Comparison of ENCODE assay signal across 15 cellular contexts in genomic region chr2:68833162-68833561, GRCh38. TPM values are rescaled to one million over a fixed set of nuclear protein-coding genes. Genes with fewer than 3 reads are reported as not detected.
DNase-seq lines count a peak whose midpoint lies in the region; ATAC-seq and TF ChIP-seq lines count a peak whose summit lies in the region.
"Had no signal": no experiment of that assay in that cellular context is flagged by ENCODE, and none has a peak within 500 bp of the region (broad histone marks: within the 10 kb centered on the region; RNA-seq: fewer than 3 reads in every experiment).

No MANE protein-coding gene starts in this region.

- H3K36me3 ChIP-seq in DND-41 (ENCODE audit: insufficient read depth, low read length) (no peaks in the 10 kb centered on the region), OCI-LY1 (ENCODE audit: insufficient read depth, low read length) (no peaks in the 10 kb centered on the region), BE2C (no peaks in the 10 kb centered on the region)
- H3K36me3 ChIP-seq: MG63 had no signal

- TF ChIP-seq CTCF in DND-41 (IDR thresholded peaks at IDR 0.05; ENCODE audit: borderline replicate concordance, extremely low read depth, low read length, poor library complexity, severe bottlenecking) (no peak), OCI-LY1 (IDR thresholded peaks at IDR 0.05; ENCODE audit: low read length) (no peak), BE2C (IDR thresholded peaks at IDR 0.05; ENCODE audit: low read depth, low read length) (no peak)

- DNase-seq in DND-41 (no peak), germinal center (ENCODE audit: low spot score) (peak; percentile 32), BE2C (no peak), NOMO-1 treated with dmso at 0.1 percent for 144 hours (lab: John Stamatoyannopoulos, UW; ENCODE audit: unreplicated experiment) (no peak), HEK293T (ENCODE audit: extremely low spot score) (no peak)
- no peak for DNase-seq in stimulated activated effector memory CD8-positive, alpha-beta T cell treated with anti-CD3 and anti-CD28 coated beads, Interleukin-12 subunit alpha, Interleukin-12 subunit beta, amount 100 ng/mL, for 72 hours (ENCODE audit: low spot score in 2 of 2)
- DNase-seq in activated T-cell treated with anti-CD3 and anti-CD28 coated beads, Interleukin-2, amount 50 U/mL, for 1 hour = no peak
- DNase-seq: activated CD4-positive, alpha-beta T cell treated with anti-CD3 and anti-CD28 coated beads for 4 hours; GOT3; naive thymus-derived CD4-positive, alpha-beta T cell; NCI-H2029; stimulated activated CD4-positive, alpha-beta T cell treated with anti-CD3 and anti-CD28 coated beads, Interleukin-4, amount 100 ng/mL, for 1 hour had no signal

- H3K27me3 ChIP-seq in DND-41 (ENCODE audit: insufficient read depth, low read length, poor library complexity) (no peaks in the 10 kb centered on the region), OCI-LY1 (ENCODE audit: insufficient read depth, low read length) (no peaks in the 10 kb centered on the region), BE2C (no peaks in the 10 kb centered on the region)
- H3K27me3 ChIP-seq: MG63 had no signal

- H3K4me3 Mint-ChIP-seq in stimulated activated effector memory CD8-positive, alpha-beta T cell treated with anti-CD3 and anti-CD28 coated beads, Interleukin-12 subunit alpha, Interleukin-12 subunit beta, amount 100 ng/mL, for 72 hours = peak overlapping the region; percentile 64

- H3K4me2 ChIP-seq in DND-41 (ENCODE audit: insufficient read depth, low read length) (no peak overlapping the region), OCI-LY1 (ENCODE audit: low read length) (peak overlapping the region; percentile 50; the same call in 1 of the 2 replicates)

- peaks cover 8% of the 10 kb centered on the region for H3F3A ChIP-seq in OCI-LY1 (ENCODE audit: insufficient read depth, low read length)

- H3K9me2 ChIP-seq in OCI-LY1 (ENCODE audit: low read depth, low read length) = no peaks in the 10 kb centered on the region

- POLR2A ChIA-PET in HEK293T (lab: Yijun Ruan, JAX) = no interaction called here

- H3K4me1 Mint-ChIP-seq in stimulated activated effector memory CD8-positive, alpha-beta T cell treated with anti-CD3 and anti-CD28 coated beads, Interleukin-12 subunit alpha, Interleukin-12 subunit beta, amount 100 ng/mL, for 72 hours = peaks cover 59% of the 10 kb centered on the region

- no peak for ATAC-seq in DND-41 (ENCODE audit: insufficient read depth, low read depth)
- no peak for ATAC-seq in stimulated activated effector memory CD8-positive, alpha-beta T cell treated with anti-CD3 and anti-CD28 coated beads, Interleukin-12 subunit alpha, Interleukin-12 subunit beta, amount 100 ng/mL, for 72 hours

- H3K79me2 ChIP-seq in DND-41 (ENCODE audit: insufficient read depth, low read length) = no peaks in the 10 kb centered on the region
- no peaks in the 10 kb centered on the region for H3K79me2 ChIP-seq in OCI-LY1 (ENCODE audit: insufficient read depth, low read length)

- no peak overlapping the region for H3K9ac ChIP-seq in DND-41 (ENCODE audit: low read depth, low read length)
- H3K9ac ChIP-seq in OCI-LY1 (ENCODE audit: low read length) = no peak overlapping the region

- CTCF ChIA-PET in HEK293T (lab: Yijun Ruan, JAX) = no interaction called here

- H3K4me1 ChIP-seq in DND-41 (ENCODE audit: insufficient read depth, low read length) = peaks cover 68% of the 10 kb centered on the region
- H3K4me1 ChIP-seq in OCI-LY1 (ENCODE audit: insufficient read depth, low read length, severe bottlenecking) = peaks cover 96% of the 10 kb centered on the region
- H3K4me1 ChIP-seq in BE2C = no peaks in the 10 kb centered on the region

- no peak overlapping the region for H3K27ac Mint-ChIP-seq in stimulated activated effector memory CD8-positive, alpha-beta T cell treated with anti-CD3 and anti-CD28 coated beads, Interleukin-12 subunit alpha, Interleukin-12 subunit beta, amount 100 ng/mL, for 72 hours

- no peak overlapping the region for H2AFZ ChIP-seq in DND-41 (ENCODE audit: low read depth, low read length)
- H2AFZ ChIP-seq in OCI-LY1 (ENCODE audit: low read length) = no peak overlapping the region

- H3K9me3 ChIP-seq in DND-41 (ENCODE audit: insufficient read depth, low read length, severe bottlenecking) (no peaks in the 10 kb centered on the region), OCI-LY1 (ENCODE audit: low read length) (no peaks in the 10 kb centered on the region), BE2C (no peaks in the 10 kb centered on the region)
- H3K9me3 ChIP-seq: MG63 had no signal

- H3K36me3 Mint-ChIP-seq in stimulated activated effector memory CD8-positive, alpha-beta T cell treated with anti-CD3 and anti-CD28 coated beads, Interleukin-12 subunit alpha, Interleukin-12 subunit beta, amount 100 ng/mL, for 72 hours = peaks cover 13% of the 10 kb centered on the region

- H3K9me3 Mint-ChIP-seq in stimulated activated effector memory CD8-positive, alpha-beta T cell treated with anti-CD3 and anti-CD28 coated beads, Interleukin-12 subunit alpha, Interleukin-12 subunit beta, amount 100 ng/mL, for 72 hours = no peaks in the 10 kb centered on the region

- H4K20me1 ChIP-seq in DND-41 (ENCODE audit: insufficient read depth, low read length) = no peaks in the 10 kb centered on the region
- no peaks in the 10 kb centered on the region for H4K20me1 ChIP-seq in OCI-LY1 (ENCODE audit: insufficient read depth, low read length)

- H3K27ac ChIP-seq in DND-41 (ENCODE audit: low read length) (peak overlapping the region; percentile 95), OCI-LY1 (ENCODE audit: low read depth, low read length, poor library complexity, severe bottlenecking) (peak overlapping the region; percentile 82)

- H3K4me3 ChIP-seq in DND-41 (ENCODE audit: low read depth in 1 of 2, low read length in 2 of 2) (no peak overlapping the region), OCI-LY1 (ENCODE audit: low read depth, low read length, poor library complexity, severe bottlenecking) (no peak overlapping the region), BE2C (ENCODE audit: low read depth, low read length) (no peak overlapping the region)
- H3K4me3 ChIP-seq: MG63 had no signal

TF ChIP-seq in HEK293T, 16 proteins besides CTCF, POLR2A, EP300 and RAD21:
- no peak for TF ChIP-seq FOXK2 (IDR thresholded peaks at IDR 0.05)

RNA-seq across cellular contexts. Expression of gene BMP10, which starts 38.0 kb away (rescaled TPM):
- polyA plus RNA-seq in BE2C (2012; ENCODE audit: insufficient read depth, insufficient read length, low read depth) = not detected
- polyA plus RNA-seq: BJ; naive thymus-derived CD4-positive, alpha-beta T cell had no signal
